In genomic region chr5:176392526-176392925, GRCh38 we compare ENCODE assay signal across 24 cellular contexts. TPM values are rescaled to one million over a fixed set of nuclear protein-coding genes. Genes with fewer than 3 reads are reported as not detected.
DNase-seq lines count a peak whose midpoint lies in the region; ATAC-seq, FAIRE-seq and TF ChIP-seq lines count a peak whose summit lies in the region.
"Had no signal": no experiment of that assay in that cellular context is flagged by ENCODE, and none has a peak within 500 bp of the region (broad histone marks: within the 10 kb centered on the region; RNA-seq: fewer than 3 reads in every experiment).

No MANE protein-coding gene starts in this region.

- H3K9ac ChIP-seq in BLaER1 treated with 17β-estradiol and CSF1 and Interleukin-3, amounts not matched to agents 10 nM and 100 nM, result peak overlapping the region in 8 of 11 experiments; percentile 9 to 46 (median 24); a peak in 7 of 22 replicates
- H3K9ac ChIP-seq in neuronal stem cell (ENCODE audit: low read depth, low read length, poor library complexity) (no peak overlapping the region), HepG2 (ENCODE audit: insufficient read depth, low read depth, low read length) (no peak overlapping the region)

- no peak overlapping the region for H3K4me3 Mint-ChIP-seq in activated T-cell treated with anti-CD3 and anti-CD28 coated beads, Interleukin-2, amount 50 U/mL, for 24 hours
- no peak overlapping the region for H3K4me3 Mint-ChIP-seq in activated T-helper 17 cell treated with anti-CD3 and anti-CD28 coated beads, Interleukin-2, amount 50 U/mL, for 72 hours

- peak overlapping the region in 9 of 11 experiments; percentile 1 to 60 (median 43); a peak in 12 of 22 replicates for H3K27ac ChIP-seq in BLaER1 treated with 17β-estradiol and CSF1 and Interleukin-3, amounts not matched to agents 10 nM and 100 nM
- H3K27ac ChIP-seq in neuronal stem cell (replicated peaks; ENCODE audit: low read length) (no peak overlapping the region), HepG2 (ENCODE audit: extremely low read length, insufficient read depth, low read length) (no peak overlapping the region)
- H3K27ac ChIP-seq: 22Rv1 had no signal

- H3K23ac ChIP-seq in neuronal stem cell (ENCODE audit: low read depth, low read length, poor library complexity), result peak overlapping the region; percentile 48

- H4K8ac ChIP-seq in neuronal stem cell (ENCODE audit: low read depth, low read length), result no peak overlapping the region

- peak overlapping the region; percentile 78 for H3K27ac Mint-ChIP-seq in activated T-cell treated with anti-CD3 and anti-CD28 coated beads, Interleukin-2, amount 50 U/mL, for 24 hours
- H3K27ac Mint-ChIP-seq in activated T-helper 17 cell treated with anti-CD3 and anti-CD28 coated beads, Interleukin-2, amount 50 U/mL, for 72 hours, result peak overlapping the region; percentile 66

- no peak for TF ChIP-seq CTCF in HepG2 (CRISPR knock-in tag; IDR thresholded peaks at IDR 0.05)

- H3K14ac ChIP-seq in neuronal stem cell (ENCODE audit: low read length), result no peak overlapping the region

- H3K36me3 Mint-ChIP-seq in activated T-cell treated with anti-CD3 and anti-CD28 coated beads, Interleukin-2, amount 50 U/mL, for 24 hours (ENCODE audit: low read depth), result peaks cover 81% of the 10 kb centered on the region
- H3K36me3 Mint-ChIP-seq in activated T-helper 17 cell treated with anti-CD3 and anti-CD28 coated beads, Interleukin-2, amount 50 U/mL, for 72 hours (ENCODE audit: low read depth), result peaks cover 51% of the 10 kb centered on the region

- CTCF ChIA-PET in HepG2 (lab: Yijun Ruan, JAX; ENCODE audit: low intra/inter-chr PET ratio, low total read pairs), result no interaction called here

- H4K91ac ChIP-seq in neuronal stem cell (ENCODE audit: low read depth, low read length, poor library complexity), result no peak overlapping the region

- H2BK12ac ChIP-seq in neuronal stem cell (ENCODE audit: low read length), result no peak overlapping the region

- H3K9me3 Mint-ChIP-seq in activated T-cell treated with anti-CD3 and anti-CD28 coated beads, Interleukin-2, amount 50 U/mL, for 24 hours, result no peaks in the 10 kb centered on the region
- H3K9me3 Mint-ChIP-seq in activated T-helper 17 cell treated with anti-CD3 and anti-CD28 coated beads, Interleukin-2, amount 50 U/mL, for 72 hours, result no peaks in the 10 kb centered on the region
- H3K9me3 Mint-ChIP-seq: CD8-positive, alpha-beta memory T cell; IgD-negative memory B cell had no signal

- H3K18ac ChIP-seq in neuronal stem cell (ENCODE audit: low read length), result no peak overlapping the region

- no peak for DNase-seq in activated T-cell treated with anti-CD3 and anti-CD28 coated beads, Interleukin-2, amount 50 U/mL, for 24 hours
- DNase-seq in activated T-cell treated with anti-CD3 and anti-CD28 coated beads, Interleukin-2, amount 50 U/mL, for 48 hours, result no peak
- no peak for DNase-seq in neuronal stem cell (ENCODE audit: low spot score)
- no peak for DNase-seq in stimulated activated CD4-positive, alpha-beta T cell treated with anti-CD3 and anti-CD28 coated beads, Interleukin-1b, Interleukin-23, amount 100 ng/mL, for 48 hours
- DNase-seq in HepG2 (ENCODE audit: low spot score), result no peak
- no peak for DNase-seq in HPDE6-E6E7 (ENCODE audit: extremely low spot score)
- DNase-seq: C1 segment of cervical spinal cord, Calu3, DMS153, H7, Karpas-422, NCI-H1417, NCI-H1694 treated with DMSO at 0.1 percent for 48 hours, NCI-H446, NCI-H526, OCI-M1 had no signal

- POLR2A ChIA-PET in HepG2 (lab: Yijun Ruan, JAX), result no interaction called here

- no peak for TF ChIP-seq RAD21 in HepG2 (CRISPR knock-in tag; IDR thresholded peaks at IDR 0.05)

- no peaks in the 10 kb centered on the region for H3K27me3 ChIP-seq in BLaER1 treated with 17β-estradiol and CSF1 and Interleukin-3, amounts not matched to agents 10 nM and 100 nM
- H3K27me3 ChIP-seq in neuronal stem cell (ENCODE audit: control insufficient read depth in 3 of 3, insufficient read depth in 3 of 3, low read depth in 1 of 3, low read length in 3 of 3) (no peaks in the 10 kb centered on the region), HepG2 (ENCODE audit: control insufficient read depth in 1 of 2, insufficient read depth in 2 of 2, low read length in 2 of 2) (no peaks in the 10 kb centered on the region; a peak in 1 of 5 replicates)

- H4K20me1 ChIP-seq in BLaER1 treated with 17β-estradiol and CSF1 and Interleukin-3, amounts not matched to agents 10 nM and 100 nM, result peaks cover 0 to 25% (median 2%) of the 10 kb centered on the region in 11 experiments; a peak in 11 of 22 replicates
- H4K20me1 ChIP-seq in HepG2 (ENCODE audit: insufficient read depth, low read length), result no peaks in the 10 kb centered on the region; the same call in 1 of the 2 replicates

- FAIRE-seq in HepG2 (lab: Jason Lieb, UNC), result no peak
- FAIRE-seq: GM12892, RCC 7860 had no signal

- peaks cover 33 to 64% (median 44%) of the 10 kb centered on the region in 11 experiments for H3K36me3 ChIP-seq in BLaER1 treated with 17β-estradiol and CSF1 and Interleukin-3, amounts not matched to agents 10 nM and 100 nM
- H3K36me3 ChIP-seq in neuronal stem cell (replicated peaks in 1 of 2; ENCODE audit: control insufficient read depth in 2 of 2, insufficient read depth in 2 of 2, low read length in 2 of 2) (peaks cover 11 to 32% of the 10 kb centered on the region in 2 donors), HepG2 (replicated peaks in 1 of 2; ENCODE audit: control insufficient read depth in 1 of 2, insufficient read depth in 2 of 2, low read length in 2 of 2) (peaks cover 2 to 6% of the 10 kb centered on the region in 2 experiments; a peak in 2 of 5 replicates)

- H3K4me2 ChIP-seq in BLaER1 treated with 17β-estradiol and CSF1 and Interleukin-3, amounts not matched to agents 10 nM and 100 nM, result peak overlapping the region in 8 of 11 experiments; percentile 27 to 91 (median 63); a peak in 14 of 22 replicates
- H3K4me2 ChIP-seq in neuronal stem cell (ENCODE audit: insufficient read depth, low read length, poor library complexity, severe bottlenecking) (no peak overlapping the region), HepG2 (ENCODE audit: low read depth, low read length) (no peak overlapping the region)

- intact Hi-C loops in HepG2 (cut with micrococcal nuclease; ENCODE audit: unreplicated experiment), result no loop called here

- no peak overlapping the region for H2AK5ac ChIP-seq in neuronal stem cell (ENCODE audit: low read depth, low read length)

- peaks cover 15% of the 10 kb centered on the region for H3K79me2 ChIP-seq in HepG2 (ENCODE audit: insufficient read depth, low read length)

- H3K79me1 ChIP-seq in neuronal stem cell (ENCODE audit: low read depth, low read length), result peaks cover 5% of the 10 kb centered on the region

- H3K4me1 ChIP-seq in BLaER1 treated with 17β-estradiol and CSF1 and Interleukin-3, amounts not matched to agents 10 nM and 100 nM, result peaks cover 7 to 51% (median 27%) of the 10 kb centered on the region in 10 experiments; a peak in 19 of 20 replicates
- H3K4me1 ChIP-seq in neuronal stem cell (ENCODE audit: control insufficient read depth in 2 of 2, insufficient read depth in 1 of 2, low read depth in 1 of 2, low read length in 2 of 2), result peaks cover 1 to 4% of the 10 kb centered on the region in 2 donors
- H3K4me1 ChIP-seq in HepG2 (ENCODE audit: insufficient read depth, low read length), result peaks cover 11% of the 10 kb centered on the region

- H3K9me3 ChIP-seq in BLaER1 treated with 17β-estradiol and CSF1 and Interleukin-3, amounts not matched to agents 10 nM and 100 nM (replicated peaks in 1 of 11), result no peaks in the 10 kb centered on the region
- no peaks in the 10 kb centered on the region for H3K9me3 ChIP-seq in neuronal stem cell (replicated peaks in 1 of 2; ENCODE audit: control insufficient read depth in 2 of 2, insufficient read depth in 1 of 2, low read depth in 1 of 2, low read length in 2 of 2)
- no peaks in the 10 kb centered on the region for H3K9me3 ChIP-seq in HepG2 (ENCODE audit: low read length)

- WGBS in neuronal stem cell (ENCODE audit: extremely low coverage in 2 of 2, insufficient read length in 2 of 2, insufficient replicate concordance in 1 of 2), 2 donors, result no CpG with 5 or more reads among the region's 11 CpGs
- WGBS in HepG2 (ENCODE audit: low lambda C conversion rate), result 95% methylated on average over 5 of the region's 11 CpGs

- H3K4me1 Mint-ChIP-seq in activated T-cell treated with anti-CD3 and anti-CD28 coated beads, Interleukin-2, amount 50 U/mL, for 24 hours (ENCODE audit: low read depth), result peaks cover 9% of the 10 kb centered on the region
- H3K4me1 Mint-ChIP-seq in activated T-helper 17 cell treated with anti-CD3 and anti-CD28 coated beads, Interleukin-2, amount 50 U/mL, for 72 hours, result no peaks in the 10 kb centered on the region

- ATAC-seq in activated T-helper 17 cell treated with anti-CD3 and anti-CD28 coated beads, Interleukin-2, amount 50 U/mL, for 72 hours (replicated peaks), result no peak
- ATAC-seq in HepG2, result no peak
- ATAC-seq: Right ventricle myocardium inferior had no signal

- no peak overlapping the region for H2BK5ac ChIP-seq in neuronal stem cell (ENCODE audit: low read length)

- H2BK15ac ChIP-seq in neuronal stem cell (ENCODE audit: low read length), result no peak overlapping the region

- no TSS peak for BruUV-seq in HepG2 (replicated peaks; lab: Mats Ljungman, UMichigan)

- H2AFZ ChIP-seq in neuronal stem cell (ENCODE audit: low read length) (no peak overlapping the region), HepG2 (ENCODE audit: low read length) (no peak overlapping the region)

- no peak for TF ChIP-seq POLR2A in HepG2 (IDR thresholded peaks at IDR 0.05; ENCODE audit: insufficient read depth in 1 of 2, low read depth in 2 of 2, low read length in 2 of 2)

- no peak overlapping the region for H3K4ac ChIP-seq in neuronal stem cell (ENCODE audit: low read length)

- H2BK120ac ChIP-seq in neuronal stem cell (ENCODE audit: low read depth, low read length), result no peak overlapping the region

- H3K27me3 Mint-ChIP-seq in activated T-cell treated with anti-CD3 and anti-CD28 coated beads, Interleukin-2, amount 50 U/mL, for 24 hours, result no peaks in the 10 kb centered on the region
- no peaks in the 10 kb centered on the region for H3K27me3 Mint-ChIP-seq in activated T-helper 17 cell treated with anti-CD3 and anti-CD28 coated beads, Interleukin-2, amount 50 U/mL, for 72 hours
- H3K27me3 Mint-ChIP-seq: CD8-positive, alpha-beta memory T cell; IgD-negative memory B cell had no signal

- no peak for TF ChIP-seq EP300 in HepG2 (IDR thresholded peaks at IDR 0.05; ENCODE audit: low read depth in 2 of 2, low read length in 2 of 2)
- TF ChIP-seq EP300 in HepG2 (CRISPR knock-in tag; IDR thresholded peaks at IDR 0.05; ENCODE audit: borderline replicate concordance), result no peak

- no peak overlapping the region for H3K4me3 ChIP-seq in BLaER1 treated with 17β-estradiol and CSF1 and Interleukin-3, amounts not matched to agents 10 nM and 100 nM
- H3K4me3 ChIP-seq in neuronal stem cell (ENCODE audit: low read length in 2 of 2) (no peak overlapping the region), HepG2 (replicated peaks in 1 of 3; ENCODE audit: insufficient read depth in 1 of 3, low read depth in 2 of 3, low read length in 3 of 3) (no peak overlapping the region)

- in situ Hi-C loops in HepG2 (cut with HindIII; ENCODE audit: extremely low pct_ligation_motif_present, low pct_unique_long_range_greater_than_20kb), result no loop called here

RNA-seq across cellular contexts. Expression of gene HIGD2A, which starts 4.0 kb away (rescaled TPM):
- total RNA-seq in activated T-helper 17 cell treated with anti-CD3 and anti-CD28 coated beads, Interleukin-2, amount 50 U/mL, for 72 hours, result 100 to 1,000 TPM; 114 to 120 TPM
- polyA plus RNA-seq in neuronal stem cell (2013, experiment 1 of 2), result 247 TPM
- polyA plus RNA-seq in neuronal stem cell (2013, experiment 2 of 2), result 237 TPM
- 89.2 and 95.7 TPM in 2 replicates for total RNA-seq in HepG2 (2016; rRNA removed; fragmentation: Illumina TruSeq; extraction: Trizol)
- 64.5 and 65.6 TPM in 2 replicates for total RNA-seq in HepG2 (2016; cell fraction: cytosol; rRNA removed; fragmentation: Illumina TruSeq; extraction: Trizol; ENCODE audit: low read depth)
- 87.9 and 107 TPM in 2 replicates for total RNA-seq in HepG2 (2016; cell fraction: insoluble cytoplasmic fraction; rRNA removed; fragmentation: Illumina TruSeq; extraction: Trizol)
- total RNA-seq in HepG2 (2016; cell fraction: membrane; rRNA removed; fragmentation: Illumina TruSeq; extraction: Trizol), result 112 and 135 TPM in 2 replicates
- 38.9 and 40.5 TPM in 2 replicates for total RNA-seq in HepG2 (2016; cell fraction: nucleus; rRNA removed; fragmentation: Illumina TruSeq; extraction: Trizol)
- polyA plus RNA-seq in HepG2 (2011; rRNA removed), result 146 TPM in 2 replicates
- 171 and 302 TPM in 2 replicates for polyA plus RNA-seq in HepG2 (2011; cell fraction: cytosol; rRNA removed)
- polyA plus RNA-seq in HepG2 (2011; cell fraction: nucleus; rRNA removed), result 77.0 and 77.1 TPM in 2 replicates
- polyA plus RNA-seq in HepG2 (2012), result 133 and 141 TPM in 2 replicates
- 151 and 159 TPM in 2 replicates for polyA plus RNA-seq in HepG2 (2016; cell fraction: cytosol; fragmentation: Illumina TruSeq; extraction: Trizol; ENCODE audit: low read depth)
- 220 and 222 TPM in 2 replicates for polyA plus RNA-seq in HepG2 (2016; cell fraction: insoluble cytoplasmic fraction; fragmentation: Illumina TruSeq; extraction: Trizol; ENCODE audit: low read depth)
- polyA plus RNA-seq in HepG2 (2016; cell fraction: membrane; fragmentation: Illumina TruSeq; extraction: Trizol; ENCODE audit: low read depth), result 239 and 256 TPM in 2 replicates
- 118 and 123 TPM in 2 replicates for polyA plus RNA-seq in HepG2 (2016; cell fraction: nucleus; fragmentation: Illumina TruSeq; extraction: Trizol; ENCODE audit: insufficient read depth, low read depth)
- polyA minus RNA-seq in HepG2 (2011; rRNA and poly(A)+ RNA removed; ENCODE audit: low replicate concordance), result 148 and 164 TPM in 2 replicates
- 70.4 and 91.9 TPM in 2 replicates for polyA minus RNA-seq in HepG2 (2011; cell fraction: cytosol; rRNA and poly(A)+ RNA removed)
- 33.3 and 40.7 TPM in 2 replicates for polyA minus RNA-seq in HepG2 (2011; cell fraction: nucleus; rRNA and poly(A)+ RNA removed)

RNA-seq across cellular contexts. Expression of gene NOP16, which starts 4.1 kb away (rescaled TPM):
- total RNA-seq in activated T-helper 17 cell treated with anti-CD3 and anti-CD28 coated beads, Interleukin-2, amount 50 U/mL, for 72 hours, result 10 to 100 TPM; 37.6 to 99.0 TPM
- 11.9 TPM for polyA plus RNA-seq in neuronal stem cell (2013, experiment 1 of 2)
- polyA plus RNA-seq in neuronal stem cell (2013, experiment 2 of 2), result 11.7 TPM
- 48.4 and 58.4 TPM in 2 replicates for total RNA-seq in HepG2 (2016; rRNA removed; fragmentation: Illumina TruSeq; extraction: Trizol)
- total RNA-seq in HepG2 (2016; cell fraction: cytosol; rRNA removed; fragmentation: Illumina TruSeq; extraction: Trizol; ENCODE audit: low read depth), result 19.8 and 25.4 TPM in 2 replicates
- 51.5 and 62.4 TPM in 2 replicates for total RNA-seq in HepG2 (2016; cell fraction: insoluble cytoplasmic fraction; rRNA removed; fragmentation: Illumina TruSeq; extraction: Trizol)
- total RNA-seq in HepG2 (2016; cell fraction: membrane; rRNA removed; fragmentation: Illumina TruSeq; extraction: Trizol), result 31.1 and 36.0 TPM in 2 replicates
- 38.3 and 50.4 TPM in 2 replicates for total RNA-seq in HepG2 (2016; cell fraction: nucleus; rRNA removed; fragmentation: Illumina TruSeq; extraction: Trizol)
- 43.3 and 45.9 TPM in 2 replicates for polyA plus RNA-seq in HepG2 (2011; rRNA removed)
- polyA plus RNA-seq in HepG2 (2011; cell fraction: cytosol; rRNA removed), result 43.5 and 48.0 TPM in 2 replicates
- polyA plus RNA-seq in HepG2 (2011; cell fraction: nucleus; rRNA removed), result 49.8 and 55.0 TPM in 2 replicates
- 36.0 and 45.5 TPM in 2 replicates for polyA plus RNA-seq in HepG2 (2012)
- polyA plus RNA-seq in HepG2 (2016; cell fraction: cytosol; fragmentation: Illumina TruSeq; extraction: Trizol; ENCODE audit: low read depth), result 20.0 and 21.6 TPM in 2 replicates
- polyA plus RNA-seq in HepG2 (2016; cell fraction: insoluble cytoplasmic fraction; fragmentation: Illumina TruSeq; extraction: Trizol; ENCODE audit: low read depth), result 99.0 and 104 TPM in 2 replicates
- polyA plus RNA-seq in HepG2 (2016; cell fraction: membrane; fragmentation: Illumina TruSeq; extraction: Trizol; ENCODE audit: low read depth), result 29.9 and 32.3 TPM in 2 replicates
- 76.6 and 84.9 TPM in 2 replicates for polyA plus RNA-seq in HepG2 (2016; cell fraction: nucleus; fragmentation: Illumina TruSeq; extraction: Trizol; ENCODE audit: insufficient read depth, low read depth)
- polyA minus RNA-seq in HepG2 (2011; rRNA and poly(A)+ RNA removed; ENCODE audit: low replicate concordance), result 16.4 and 48.3 TPM in 2 replicates
- 10.2 and 15.5 TPM in 2 replicates for polyA minus RNA-seq in HepG2 (2011; cell fraction: cytosol; rRNA and poly(A)+ RNA removed)
- 37.8 and 42.2 TPM in 2 replicates for polyA minus RNA-seq in HepG2 (2011; cell fraction: nucleus; rRNA and poly(A)+ RNA removed)

RNA-seq across cellular contexts. Expression of gene CLTB, which starts 23.8 kb away (rescaled TPM):
- total RNA-seq in activated T-helper 17 cell treated with anti-CD3 and anti-CD28 coated beads, Interleukin-2, amount 50 U/mL, for 72 hours, result 10 to 100 TPM; 22.9 to 56.9 TPM
- polyA plus RNA-seq in neuronal stem cell (2013, experiment 1 of 2), result 21.0 TPM
- polyA plus RNA-seq in neuronal stem cell (2013, experiment 2 of 2), result 20.3 TPM
- total RNA-seq in HepG2 (2016; rRNA removed; fragmentation: Illumina TruSeq; extraction: Trizol), result 30.7 and 33.8 TPM in 2 replicates
- 29.6 and 37.0 TPM in 2 replicates for total RNA-seq in HepG2 (2016; cell fraction: cytosol; rRNA removed; fragmentation: Illumina TruSeq; extraction: Trizol; ENCODE audit: low read depth)
- total RNA-seq in HepG2 (2016; cell fraction: insoluble cytoplasmic fraction; rRNA removed; fragmentation: Illumina TruSeq; extraction: Trizol), result 31.5 and 34.4 TPM in 2 replicates
- total RNA-seq in HepG2 (2016; cell fraction: membrane; rRNA removed; fragmentation: Illumina TruSeq; extraction: Trizol), result 33.2 and 41.2 TPM in 2 replicates
- total RNA-seq in HepG2 (2016; cell fraction: nucleus; rRNA removed; fragmentation: Illumina TruSeq; extraction: Trizol), result 15.1 and 15.7 TPM in 2 replicates
- 23.3 and 24.8 TPM in 2 replicates for polyA plus RNA-seq in HepG2 (2011; rRNA removed)
- polyA plus RNA-seq in HepG2 (2011; cell fraction: cytosol; rRNA removed), result 27.1 and 35.6 TPM in 2 replicates
- polyA plus RNA-seq in HepG2 (2011; cell fraction: nucleus; rRNA removed), result 29.2 and 30.5 TPM in 2 replicates
- 14.8 and 24.0 TPM in 2 replicates for polyA plus RNA-seq in HepG2 (2012)
- polyA plus RNA-seq in HepG2 (2016; cell fraction: cytosol; fragmentation: Illumina TruSeq; extraction: Trizol; ENCODE audit: low read depth), result 31.8 and 36.4 TPM in 2 replicates
- 30.6 and 31.4 TPM in 2 replicates for polyA plus RNA-seq in HepG2 (2016; cell fraction: insoluble cytoplasmic fraction; fragmentation: Illumina TruSeq; extraction: Trizol; ENCODE audit: low read depth)
- polyA plus RNA-seq in HepG2 (2016; cell fraction: membrane; fragmentation: Illumina TruSeq; extraction: Trizol; ENCODE audit: low read depth), result 32.7 and 36.2 TPM in 2 replicates
- polyA plus RNA-seq in HepG2 (2016; cell fraction: nucleus; fragmentation: Illumina TruSeq; extraction: Trizol; ENCODE audit: insufficient read depth, low read depth), result 28.4 and 29.1 TPM in 2 replicates
- 13.8 and 44.3 TPM in 2 replicates for polyA minus RNA-seq in HepG2 (2011; rRNA and poly(A)+ RNA removed; ENCODE audit: low replicate concordance)
- polyA minus RNA-seq in HepG2 (2011; cell fraction: cytosol; rRNA and poly(A)+ RNA removed), result 9.0 and 12.0 TPM in 2 replicates
- polyA minus RNA-seq in HepG2 (2011; cell fraction: nucleus; rRNA and poly(A)+ RNA removed), result 7.7 and 8.2 TPM in 2 replicates

RNA-seq across cellular contexts. Expression of gene ARL10, which starts 27.2 kb away (rescaled TPM):
- 10 to 100 TPM in 1 of 2 donors, 1 to 10 TPM in 1; 8.7 to 17.3 TPM for total RNA-seq in activated T-helper 17 cell treated with anti-CD3 and anti-CD28 coated beads, Interleukin-2, amount 50 U/mL, for 72 hours
- 8.4 TPM for polyA plus RNA-seq in neuronal stem cell (2013, experiment 1 of 2)
- 8.8 TPM for polyA plus RNA-seq in neuronal stem cell (2013, experiment 2 of 2)
- total RNA-seq in HepG2 (2016; rRNA removed; fragmentation: Illumina TruSeq; extraction: Trizol), result 0.01 and 0.18 TPM in 2 replicates
- total RNA-seq in HepG2 (2016; cell fraction: cytosol; rRNA removed; fragmentation: Illumina TruSeq; extraction: Trizol; ENCODE audit: low read depth), result 1.1 TPM in 1 of 2 replicates, not detected in the other
- 0.45 TPM in 1 of 2 replicates, not detected in the other for total RNA-seq in HepG2 (2016; cell fraction: insoluble cytoplasmic fraction; rRNA removed; fragmentation: Illumina TruSeq; extraction: Trizol)
- total RNA-seq in HepG2 (2016; cell fraction: membrane; rRNA removed; fragmentation: Illumina TruSeq; extraction: Trizol), result 0.93 and 0.96 TPM in 2 replicates
- total RNA-seq in HepG2 (2016; cell fraction: nucleus; rRNA removed; fragmentation: Illumina TruSeq; extraction: Trizol), result 0.53 TPM in 1 of 2 replicates, not detected in the other
- 0.22 and 0.50 TPM in 2 replicates for polyA plus RNA-seq in HepG2 (2011; rRNA removed)
- under 0.01 and 0.01 TPM in 2 replicates for polyA plus RNA-seq in HepG2 (2011; cell fraction: cytosol; rRNA removed)
- polyA plus RNA-seq in HepG2 (2011; cell fraction: nucleus; rRNA removed), result 0.02 and 0.03 TPM in 2 replicates
- polyA plus RNA-seq in HepG2 (2012), result 0.05 and 0.07 TPM in 2 replicates
- polyA plus RNA-seq in HepG2 (2016; cell fraction: cytosol; fragmentation: Illumina TruSeq; extraction: Trizol; ENCODE audit: low read depth), result 0.51 and 1.6 TPM in 2 replicates
- polyA plus RNA-seq in HepG2 (2016; cell fraction: insoluble cytoplasmic fraction; fragmentation: Illumina TruSeq; extraction: Trizol; ENCODE audit: low read depth), result not detected in 2 replicates
- 1.5 TPM in 1 of 2 replicates, not detected in the other for polyA plus RNA-seq in HepG2 (2016; cell fraction: membrane; fragmentation: Illumina TruSeq; extraction: Trizol; ENCODE audit: low read depth)
- polyA plus RNA-seq in HepG2 (2016; cell fraction: nucleus; fragmentation: Illumina TruSeq; extraction: Trizol; ENCODE audit: insufficient read depth, low read depth), result 0.05 TPM in 1 of 2 replicates, not detected in the other
- polyA minus RNA-seq in HepG2 (2011; rRNA and poly(A)+ RNA removed; ENCODE audit: low replicate concordance), result 0.02 and 0.22 TPM in 2 replicates
- 0.79 TPM in 1 of 2 replicates, not detected in the other for polyA minus RNA-seq in HepG2 (2011; cell fraction: cytosol; rRNA and poly(A)+ RNA removed)
- under 0.01 TPM in 2 replicates for polyA minus RNA-seq in HepG2 (2011; cell fraction: nucleus; rRNA and poly(A)+ RNA removed)

RNA-seq across cellular contexts. Expression of gene KIAA1191, which starts 31.0 kb away (rescaled TPM):
- total RNA-seq in activated T-helper 17 cell treated with anti-CD3 and anti-CD28 coated beads, Interleukin-2, amount 50 U/mL, for 72 hours, result 10 to 100 TPM; 54.2 to 78.0 TPM
- polyA plus RNA-seq in neuronal stem cell (2013, experiment 1 of 2), result 142 TPM
- 141 TPM for polyA plus RNA-seq in neuronal stem cell (2013, experiment 2 of 2)
- total RNA-seq in HepG2 (2016; rRNA removed; fragmentation: Illumina TruSeq; extraction: Trizol), result 63.6 and 81.6 TPM in 2 replicates
- total RNA-seq in HepG2 (2016; cell fraction: cytosol; rRNA removed; fragmentation: Illumina TruSeq; extraction: Trizol; ENCODE audit: low read depth), result 31.6 and 37.8 TPM in 2 replicates
- 65.9 and 72.9 TPM in 2 replicates for total RNA-seq in HepG2 (2016; cell fraction: insoluble cytoplasmic fraction; rRNA removed; fragmentation: Illumina TruSeq; extraction: Trizol)
- total RNA-seq in HepG2 (2016; cell fraction: membrane; rRNA removed; fragmentation: Illumina TruSeq; extraction: Trizol), result 115 and 123 TPM in 2 replicates
- 36.2 and 40.9 TPM in 2 replicates for total RNA-seq in HepG2 (2016; cell fraction: nucleus; rRNA removed; fragmentation: Illumina TruSeq; extraction: Trizol)
- polyA plus RNA-seq in HepG2 (2011; rRNA removed), result 103 and 115 TPM in 2 replicates
- polyA plus RNA-seq in HepG2 (2011; cell fraction: cytosol; rRNA removed), result 101 and 112 TPM in 2 replicates
- polyA plus RNA-seq in HepG2 (2011; cell fraction: nucleus; rRNA removed), result 49.0 and 59.8 TPM in 2 replicates
- polyA plus RNA-seq in HepG2 (2012), result 74.1 and 79.3 TPM in 2 replicates
- 37.9 and 44.6 TPM in 2 replicates for polyA plus RNA-seq in HepG2 (2016; cell fraction: cytosol; fragmentation: Illumina TruSeq; extraction: Trizol; ENCODE audit: low read depth)
- 95.8 and 106 TPM in 2 replicates for polyA plus RNA-seq in HepG2 (2016; cell fraction: insoluble cytoplasmic fraction; fragmentation: Illumina TruSeq; extraction: Trizol; ENCODE audit: low read depth)
- polyA plus RNA-seq in HepG2 (2016; cell fraction: membrane; fragmentation: Illumina TruSeq; extraction: Trizol; ENCODE audit: low read depth), result 126 and 130 TPM in 2 replicates
- polyA plus RNA-seq in HepG2 (2016; cell fraction: nucleus; fragmentation: Illumina TruSeq; extraction: Trizol; ENCODE audit: insufficient read depth, low read depth), result 74.2 and 82.1 TPM in 2 replicates
- 90.9 and 162 TPM in 2 replicates for polyA minus RNA-seq in HepG2 (2011; rRNA and poly(A)+ RNA removed; ENCODE audit: low replicate concordance)
- polyA minus RNA-seq in HepG2 (2011; cell fraction: cytosol; rRNA and poly(A)+ RNA removed), result 54.6 and 59.7 TPM in 2 replicates
- polyA minus RNA-seq in HepG2 (2011; cell fraction: nucleus; rRNA and poly(A)+ RNA removed), result 37.3 and 54.8 TPM in 2 replicates

Comparison
In these comparisons a context has a peak if more than half of its experiments do, and no peak if none do; other contexts are left out.
1. H3K27ac ChIP-seq: peak in BLaER1 treated with 17β-estradiol and CSF1 and Interleukin-3, amounts not matched to agents 10 nM and 100 nM (9 of 11); none in neuronal stem cell (single experiment) and HepG2 (single experiment).
2. H3K4me2 ChIP-seq: peak in BLaER1 treated with 17β-estradiol and CSF1 and Interleukin-3, amounts not matched to agents 10 nM and 100 nM (8 of 11); none in neuronal stem cell (single experiment) and HepG2 (single experiment).
3. H3K9ac ChIP-seq: peak in BLaER1 treated with 17β-estradiol and CSF1 and Interleukin-3, amounts not matched to agents 10 nM and 100 nM (8 of 11); none in neuronal stem cell (single experiment) and HepG2 (single experiment).